ENCODE assay signal across 15 cellular contexts in the genomic region with DNA sequence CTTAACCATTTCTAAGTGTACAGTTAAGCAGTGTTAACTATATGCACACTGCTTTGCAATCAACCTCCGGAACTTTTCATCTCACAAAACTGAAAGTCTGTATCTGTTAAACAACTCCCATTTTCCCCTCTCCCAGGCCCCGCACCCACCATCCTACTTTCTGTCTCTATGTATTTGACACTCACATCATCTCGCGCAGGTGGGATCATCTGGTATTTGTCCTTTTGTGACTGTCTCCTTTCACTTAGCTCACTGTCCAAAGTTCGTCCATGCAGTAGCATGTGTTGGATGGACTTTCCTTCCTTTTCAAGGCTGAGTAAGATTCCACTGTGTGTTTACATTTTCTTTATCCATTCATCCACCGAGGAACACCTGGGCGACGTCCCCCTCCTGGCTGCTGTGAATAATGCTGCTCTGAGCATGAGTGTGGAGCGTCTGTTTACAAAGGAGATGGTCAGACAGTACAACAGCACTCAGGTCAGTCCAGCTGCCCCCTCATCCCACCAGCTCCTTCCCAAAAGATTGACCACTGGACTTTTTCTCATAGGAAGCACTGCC.
"Had no signal": no experiment of that assay in that cellular context is flagged by ENCODE, and none has a peak within 500 bp of the region (broad histone marks: within the 10 kb centered on the region; RNA-seq: fewer than 3 reads in every experiment).

No MANE protein-coding gene starts in this region.

- H3K36me3 ChIP-seq: cardiac muscle cell, transverse colon had no signal

- H3K27ac ChIP-seq: ascending aorta, cardiac muscle cell, esophagus squamous epithelium, left ventricle myocardium inferior, parathyroid adenoma, transverse colon had no signal

- H3K9me3 ChIP-seq: ascending aorta, esophagus squamous epithelium, left ventricle myocardium inferior, transverse colon had no signal

- H3K9me3 Mint-ChIP-seq: activated naive CD8-positive, alpha-beta T cell treated with anti-CD3 and anti-CD28 coated beads, Interleukin-2, amount 50 U/mL, for 24 hours; activated T-helper 1 cell treated with anti-CD3 and anti-CD28 coated beads, Interleukin-12 subunit alpha, Interleukin-12 subunit beta, Interleukin-2, Interleukin-4 antibody, amounts not matched to agents 30 ng/mL and 10 ng/mL and 1 ng/mL, durations not matched to agents 14 hours and 24 hours and 36 hours had no signal

- H3K27me3 Mint-ChIP-seq: activated CD4-positive, alpha-beta T cell treated with anti-CD3 and anti-CD28 coated beads for 36 hours; activated naive CD8-positive, alpha-beta T cell treated with anti-CD3 and anti-CD28 coated beads, Interleukin-2, amount 50 U/mL, for 24 hours had no signal

- H3K4me1 ChIP-seq: ascending aorta, parathyroid adenoma, transverse colon had no signal

- DNase-seq: activated CD4-positive, alpha-beta T cell treated with anti-CD3 and anti-CD28 coated beads for 36 hours; activated naive CD4-positive, alpha-beta T cell; activated naive CD8-positive, alpha-beta T cell treated with anti-CD3 and anti-CD28 coated beads, Interleukin-2, amount 50 U/mL, for 24 hours; esophagus squamous epithelium; foreskin fibroblast; left ventricle myocardium inferior; mesenchymal stem cell; stimulated activated naive B cell treated with anti-CD40 and anti-IgM and Interleukin-4, amounts not matched to agents 10 μg/mL and 1 μg/mL and 100 μg/mL, for 72 hours; T-helper 9 cell; transverse colon had no signal

- H3K4me3 Mint-ChIP-seq: activated CD4-positive, alpha-beta T cell treated with anti-CD3 and anti-CD28 coated beads for 36 hours; activated naive CD8-positive, alpha-beta T cell treated with anti-CD3 and anti-CD28 coated beads, Interleukin-2, amount 50 U/mL, for 24 hours; activated T-helper 1 cell treated with anti-CD3 and anti-CD28 coated beads, Interleukin-12 subunit alpha, Interleukin-12 subunit beta, Interleukin-2, Interleukin-4 antibody, amounts not matched to agents 30 ng/mL and 10 ng/mL and 1 ng/mL, durations not matched to agents 14 hours and 24 hours and 36 hours; stimulated activated naive B cell treated with anti-CD40 and anti-IgM and Interleukin-4, amounts not matched to agents 10 μg/mL and 1 μg/mL and 100 μg/mL, for 72 hours had no signal

- H3K27ac Mint-ChIP-seq: activated CD4-positive, alpha-beta T cell treated with anti-CD3 and anti-CD28 coated beads for 36 hours; activated naive CD8-positive, alpha-beta T cell treated with anti-CD3 and anti-CD28 coated beads, Interleukin-2, amount 50 U/mL, for 24 hours; activated T-helper 1 cell treated with anti-CD3 and anti-CD28 coated beads, Interleukin-12 subunit alpha, Interleukin-12 subunit beta, Interleukin-2, Interleukin-4 antibody, amounts not matched to agents 30 ng/mL and 10 ng/mL and 1 ng/mL, durations not matched to agents 14 hours and 24 hours and 36 hours; stimulated activated naive B cell treated with anti-CD40 and anti-IgM and Interleukin-4, amounts not matched to agents 10 μg/mL and 1 μg/mL and 100 μg/mL, for 72 hours had no signal

- H3K4me1 Mint-ChIP-seq: activated CD4-positive, alpha-beta T cell treated with anti-CD3 and anti-CD28 coated beads for 36 hours; activated naive CD8-positive, alpha-beta T cell treated with anti-CD3 and anti-CD28 coated beads, Interleukin-2, amount 50 U/mL, for 24 hours had no signal

- ATAC-seq: activated CD4-positive, alpha-beta T cell treated with anti-CD3 and anti-CD28 coated beads for 36 hours; activated naive CD8-positive, alpha-beta T cell treated with anti-CD3 and anti-CD28 coated beads, Interleukin-2, amount 50 U/mL, for 24 hours; stimulated activated naive B cell treated with anti-CD40 and anti-IgM and Interleukin-4, amounts not matched to agents 10 μg/mL and 1 μg/mL and 100 μg/mL, for 72 hours had no signal

- H3K4me3 ChIP-seq: ascending aorta, cardiac muscle cell, esophagus squamous epithelium, left ventricle myocardium inferior, smooth muscle cell, transverse colon had no signal

- H3K27me3 ChIP-seq: ascending aorta, cardiac muscle cell, esophagus squamous epithelium, transverse colon had no signal
